ENCODE assay signal across 35 cellular contexts in genomic region chr19:23531976-23532375, GRCh38.
"Had no signal": no experiment of that assay in that cellular context is flagged by ENCODE, and none has a peak within 500 bp of the region (broad histone marks: within the 10 kb centered on the region; RNA-seq: fewer than 3 reads in every experiment).

No MANE protein-coding gene starts in this region.

- H3K4me3 ChIP-seq: MG63 had no signal

- H3K27me3 ChIP-seq: MG63 had no signal

- H3K36me3 ChIP-seq: MG63 had no signal

- H3K9me3 ChIP-seq: MG63 had no signal

- DNase-seq: Karpas-422, Kasumi-1, MG63, MM.1S, MV-4-11, NCI-H1048, NCI-H1092, NCI-H1092 treated with DMSO at 0.1 percent for 48 hours, NCI-H1105, NCI-H1105 treated with DMSO at 0.1 percent for 48 hours, NCI-H1417, NCI-H1417 treated with DMSO at 0.1 percent for 48 hours, NCI-H1436, NCI-H1436 treated with DMSO at 0.1 percent for 48 hours, NCI-H146, NCI-H1694, NCI-H1694 treated with DMSO at 0.1 percent for 48 hours, NCI-H187, NCI-H187 treated with DMSO at 0.1 percent for 48 hours, NCI-H1930, NCI-H2029, NCI-H2029 treated with DMSO at 0.1 percent for 48 hours, NCI-H2081, NCI-H2081 treated with DMSO at 0.1 percent for 48 hours, NCI-H2107, NCI-H2171, NCI-H2171 treated with DMSO at 0.1 percent for 48 hours, NCI-H2227 treated with DMSO at 0.1 percent for 48 hours, NCI-H226, NCI-H345, NCI-H446, NCI-H446 treated with DMSO at 0.1 percent for 48 hours, NCI-H510A, NCI-H510A treated with DMSO at 0.1 percent for 48 hours, NCI-H524 had no signal
